1 cellular context compared by ENCODE assay signal in genomic region chr11:72100009-72100408, GRCh38.
TF ChIP-seq lines count a peak whose summit lies in the region.

No MANE protein-coding gene starts in this region.

TF ChIP-seq in IMR-90, 13 proteins besides CTCF, POLR2A, EP300 and RAD21:
- TF ChIP-seq BHLHE40 (IDR thresholded peaks at IDR 0.05; ENCODE audit: low read depth, low read length): no peak
- TF ChIP-seq RFX5 (IDR thresholded peaks at IDR 0.05; ENCODE audit: low read depth, low read length): no peak
- no peak for TF ChIP-seq SMC3 (IDR thresholded peaks at IDR 0.05; ENCODE audit: low read depth, low read length)
- no peak for TF ChIP-seq CEBPB (IDR thresholded peaks at IDR 0.05; ENCODE audit: low read depth, low read length)
- no peak for TF ChIP-seq MXI1 (IDR thresholded peaks at IDR 0.05; ENCODE audit: borderline replicate concordance, low read depth, low read length)
- TF ChIP-seq MAZ (IDR thresholded peaks at IDR 0.05; ENCODE audit: borderline replicate concordance, low read depth, low read length): no peak
- TF ChIP-seq CHD1 (IDR thresholded peaks at IDR 0.05; ENCODE audit: low read depth, low read length): no peak
- no peak for TF ChIP-seq FOS (IDR thresholded peaks at IDR 0.05; ENCODE audit: low read depth, low read length)
